7 cellular contexts compared by ENCODE assay signal in genomic region chr2:146365041-146365440, GRCh38.
"Had no signal": no experiment of that assay in that cellular context is flagged by ENCODE, and none has a peak within 500 bp of the region (broad histone marks: within the 10 kb centered on the region; RNA-seq: fewer than 3 reads in every experiment).

No MANE protein-coding gene starts in this region.

- H3K27ac ChIP-seq: GM23248 had no signal

- H3K4me3 ChIP-seq: GM23248, GM23338, HAP-1 had no signal

- H3K27ac Mint-ChIP-seq: GM23338, H9, HFFc6 had no signal

- H3K4me1 ChIP-seq: HAP-1 had no signal

- DNase-seq: GM23248, H7, H9, HCEC 1CT, HFFc6 had no signal

- H3K9me3 Mint-ChIP-seq: GM23338, H9 had no signal

- H3K9me3 ChIP-seq: HAP-1 had no signal

- H3K4me3 Mint-ChIP-seq: GM23338, H9, HFFc6 had no signal

- H3K4me1 Mint-ChIP-seq: GM23338, H9 had no signal

- H3K36me3 ChIP-seq: HAP-1 had no signal
